11 cellular contexts compared by ENCODE assay signal in genomic region chr3:197494366-197495058, GRCh38.
A peak's percentile ranks its signal among the peaks of the same experiment; 100 is the strongest.
DNase-seq lines count a peak whose midpoint lies in the region; ATAC-seq, FAIRE-seq and TF ChIP-seq lines count a peak whose summit lies in the region.
"Had no signal": no experiment of that assay in that cellular context is flagged by ENCODE, and none has a peak within 500 bp of the region (broad histone marks: within the 10 kb centered on the region; RNA-seq: fewer than 3 reads in every experiment).

No MANE protein-coding gene starts in this region.

- no peaks in the 10 kb centered on the region for H4K20me1 ChIP-seq in HepG2 (ENCODE audit: insufficient read depth, low read length)

- H3K27me3 ChIP-seq in HepG2 (ENCODE audit: control insufficient read depth in 1 of 2, insufficient read depth in 2 of 2, low read length in 2 of 2) (no peaks in the 10 kb centered on the region), vagina (no peaks in the 10 kb centered on the region), H7 (ENCODE audit: control insufficient read depth, insufficient read depth, low read length) (no peaks in the 10 kb centered on the region)

- H3K27ac ChIP-seq in HepG2 (ENCODE audit: extremely low read length, insufficient read depth, low read length) (no peak overlapping the region), vagina (peak overlapping the region; percentile 59)

- POLR2A ChIA-PET in HepG2 (lab: Yijun Ruan, JAX), result no interaction called here

- no peak for FAIRE-seq in HepG2 (lab: Jason Lieb, UNC)
- FAIRE-seq: colon had no signal

- 0 out of 2 replicates have a peak, but pooled peaks have one; percentile 19 for TF ChIP-seq RAD21 in HepG2 (CRISPR knock-in tag; IDR thresholded peaks at IDR 0.05)

- WGBS in HepG2 (ENCODE audit: low lambda C conversion rate), result 77% methylated on average over 10 of the region's 10 CpGs

- no peak for TF ChIP-seq EP300 in HepG2 (IDR thresholded peaks at IDR 0.05; ENCODE audit: low read depth in 2 of 2, low read length in 2 of 2)
- no peak for TF ChIP-seq EP300 in HepG2 (CRISPR knock-in tag; IDR thresholded peaks at IDR 0.05; ENCODE audit: borderline replicate concordance)

- in situ Hi-C loops in HepG2 (cut with HindIII; ENCODE audit: extremely low pct_ligation_motif_present, low pct_unique_long_range_greater_than_20kb), result no loop called here

- H3K9me3 ChIP-seq in HepG2 (ENCODE audit: low read length) (no peaks in the 10 kb centered on the region), vagina (no peaks in the 10 kb centered on the region)

- CTCF ChIA-PET in HepG2 (lab: Yijun Ruan, JAX; ENCODE audit: low intra/inter-chr PET ratio, low total read pairs), result no interaction called here

- peak overlapping the region; percentile 19 for H3K4me2 ChIP-seq in HepG2 (ENCODE audit: low read depth, low read length)

- H3K79me2 ChIP-seq in HepG2 (ENCODE audit: insufficient read depth, low read length), result no peaks in the 10 kb centered on the region

- BruUV-seq in HepG2 (replicated peaks; lab: Mats Ljungman, UMichigan), result no TSS peak

- 0 out of 2 replicates have a peak overlapping the region, but pooled peaks have one; percentile 6 for H3K9ac ChIP-seq in HepG2 (ENCODE audit: insufficient read depth, low read depth, low read length)

- TF ChIP-seq POLR2A in HepG2 (IDR thresholded peaks at IDR 0.05; ENCODE audit: insufficient read depth in 1 of 2, low read depth in 2 of 2, low read length in 2 of 2), result no peak
- no peak for TF ChIP-seq POLR2A in vagina (IDR thresholded peaks at IDR 0.05)

- no peak for TF ChIP-seq CTCF in HepG2 (CRISPR knock-in tag; IDR thresholded peaks at IDR 0.05)
- TF ChIP-seq CTCF in vagina (IDR thresholded peaks at IDR 0.05), result no peak

- DNase-seq in left ventricle myocardium superior (no peak), Right ventricle myocardium inferior (ENCODE audit: missing footprints) (no peak), amniotic epithelial cell (ENCODE audit: low read depth) (peak; percentile 37), HepG2 (ENCODE audit: low spot score) (peak; percentile 71), vagina (ENCODE audit: extremely low spot score in 2 of 2) (no peak), H7 (no peak)
- no peak for DNase-seq in activated CD4-positive, alpha-beta T cell treated with anti-CD3 and anti-CD28 coated beads, Interleukin-2, amount 50 U/mL, for 48 hours
- DNase-seq: glutamatergic neuron, NCI-H146 had no signal

- H3K4me3 ChIP-seq in HepG2 (replicated peaks in 1 of 3; ENCODE audit: insufficient read depth in 1 of 3, low read depth in 2 of 3, low read length in 3 of 3), result no peak overlapping the region
- H3K4me3 ChIP-seq in vagina, result no peak overlapping the region
- H3K4me3 ChIP-seq in H7 (ENCODE audit: insufficient read depth, low read depth, low read length), result no peak overlapping the region

- ATAC-seq in left ventricle myocardium superior (peak; percentile 46), Right ventricle myocardium inferior (no peak), HepG2 (peak; percentile 34), GM21367 (IDR thresholded peaks at IDR 0.05; ENCODE audit: unreplicated experiment) (no peak)

- H3K4me1 ChIP-seq in HepG2 (ENCODE audit: insufficient read depth, low read length) (peaks cover 75% of the 10 kb centered on the region), vagina (peaks cover 16% of the 10 kb centered on the region)

- H2AFZ ChIP-seq in HepG2 (ENCODE audit: low read length), result no peak overlapping the region

- intact Hi-C loops in left ventricle myocardium superior (cut with micrococcal nuclease), result no loop called here
- intact Hi-C loops in Right ventricle myocardium inferior (cut with DNase I), result no loop called here
- intact Hi-C loops in HepG2 (cut with micrococcal nuclease; ENCODE audit: unreplicated experiment), result no loop called here
- intact Hi-C loops in vagina (cut with DNase I), result no loop called here

- H3K36me3 ChIP-seq in HepG2 (replicated peaks in 1 of 2; ENCODE audit: control insufficient read depth in 1 of 2, insufficient read depth in 2 of 2, low read length in 2 of 2), result no peaks in the 10 kb centered on the region
- no peaks in the 10 kb centered on the region for H3K36me3 ChIP-seq in vagina
- H3K36me3 ChIP-seq in H7 (replicated peaks; ENCODE audit: control insufficient read depth, insufficient read depth, low read length), result no peaks in the 10 kb centered on the region

TF ChIP-seq in HepG2, 621 proteins besides CTCF, POLR2A, EP300 and RAD21 (continues in another document):
- TF ChIP-seq NR2F6 (IDR thresholded peaks at IDR 0.05) (no peak), NR2F6 (CRISPR knock-in tag; IDR thresholded peaks at IDR 0.05) (peak; percentile 11; the same call in 1 of the 2 replicates), NFE2 (CRISPR knock-in tag; IDR thresholded peaks at IDR 0.05) (no peak), HIC2 (CRISPR knock-in tag; IDR thresholded peaks at IDR 0.05; ENCODE audit: low read depth) (peak; percentile 54; the same call in 1 of the 2 replicates), ZNF432 (CRISPR knock-in tag; IDR thresholded peaks at IDR 0.05; ENCODE audit: borderline replicate concordance) (no peak), SALL2 (CRISPR knock-in tag; IDR thresholded peaks at IDR 0.05) (no peak), SNRNP70 (IDR thresholded peaks at IDR 0.05; ENCODE audit: low read depth, low read length) (no peak), RARA (CRISPR knock-in tag; IDR thresholded peaks at IDR 0.05) (peak; percentile 35; the same call in 1 of the 2 replicates), NKX3-1 (CRISPR knock-in tag; IDR thresholded peaks at IDR 0.05) (no peak), ZNF563 (CRISPR knock-in tag; IDR thresholded peaks at IDR 0.05) (no peak), PAXIP1 (CRISPR knock-in tag; conservative IDR thresholded peaks at IDR 0.05) (0 out of 2 replicates have a peak, but pooled peaks have one; percentile 47), ZNF550 (CRISPR knock-in tag; IDR thresholded peaks at IDR 0.05; ENCODE audit: borderline replicate concordance) (no peak), CBX5 (CRISPR knock-in tag; IDR thresholded peaks at IDR 0.05; ENCODE audit: borderline replicate concordance) (no peak), FOXJ3 (CRISPR knock-in tag; IDR thresholded peaks at IDR 0.05; ENCODE audit: borderline replicate concordance) (no peak), HMG20A (CRISPR knock-in tag; IDR thresholded peaks at IDR 0.05; ENCODE audit: borderline replicate concordance) (peak; percentile 48; the same call in 1 of the 2 replicates), SIX1 (CRISPR knock-in tag; IDR thresholded peaks at IDR 0.05; ENCODE audit: borderline replicate concordance) (peak; percentile 44; the same call in 1 of the 2 replicates), ZBTB7B (CRISPR knock-in tag; IDR thresholded peaks at IDR 0.05) (no peak), RBFOX2 (IDR thresholded peaks at IDR 0.05; ENCODE audit: low read depth, low read length) (no peak), HOXA7 (CRISPR knock-in tag; IDR thresholded peaks at IDR 0.05) (no peak)

Comparison
In these comparisons a context has a peak if more than half of its experiments do, and no peak if none do; other contexts are left out.
1. ATAC-seq: peak in left ventricle myocardium superior (single experiment) and HepG2 (single experiment); none in Right ventricle myocardium inferior (single experiment) and GM21367 (single experiment).
2. DNase-seq: peak in amniotic epithelial cell (single experiment) and HepG2 (single experiment); none in left ventricle myocardium superior (single experiment), Right ventricle myocardium inferior (single experiment), vagina (0 of 2), activated CD4-positive, alpha-beta T cell treated with anti-CD3 and anti-CD28 coated beads, Interleukin-2, amount 50 U/mL, for 48 hours (0 of 2) and H7 (single experiment).